Comparison of ENCODE assay signal across 8 cellular contexts in genomic region chr7:32890010-32890552, GRCh38. TPM values are rescaled to one million over a fixed set of nuclear protein-coding genes. Genes with fewer than 3 reads are reported as not detected.
A peak's percentile ranks its signal among the peaks of the same experiment; 100 is the strongest.
DNase-seq lines count a peak whose midpoint lies in the region; ATAC-seq, FAIRE-seq and TF ChIP-seq lines count a peak whose summit lies in the region.

No MANE protein-coding gene starts in this region.

- no peak for FAIRE-seq in RCC 7860 (lab: Jason Lieb, UNC)

- H3K4me1 ChIP-seq in CD4-positive, CD25-positive, alpha-beta regulatory T cell (ENCODE audit: control insufficient read depth, insufficient read depth, low read length, poor library complexity, severe bottlenecking), result peaks cover 60% of the 10 kb centered on the region
- H3K4me1 ChIP-seq in hepatocyte (ENCODE audit: insufficient read depth), result peaks cover 41% of the 10 kb centered on the region

- 0% methylated on average over 7 of the region's 7 CpGs for WGBS in hepatocyte (ENCODE audit: low lambda C conversion rate, missing lambda C conversion rate)

- peaks cover 53% of the 10 kb centered on the region for H3K79me2 ChIP-seq in hepatocyte

- H2AFZ ChIP-seq in hepatocyte, result peak overlapping the region; percentile 5

- H3K4me1 Mint-ChIP-seq in CD4-positive, CD25-positive, alpha-beta regulatory T cell, result peaks cover 46 to 78% (median 61%) of the 10 kb centered on the region in 4 donors
- peaks cover 52% of the 10 kb centered on the region for H3K4me1 Mint-ChIP-seq in activated T-helper 2 cell treated with anti-CD3 and anti-CD28 coated beads, Interferon-gamma antibody, Interleukin-2, Interleukin-4, amounts not matched to agents 10 μg/mL and 5 μg/mL and 100 μg/mL, durations not matched to agents 14 hours and 24 hours and 36 hours (ENCODE audit: low read depth)

- DNase-seq in CD4-positive, CD25-positive, alpha-beta regulatory T cell, result no peak
- DNase-seq in HL-60 (ENCODE audit: low read depth in 1 of 2, low spot score in 1 of 2), result peak in 1 of 2 experiments; percentile 23
- no peak for DNase-seq in activated T-helper 2 cell treated with anti-CD3 and anti-CD28 coated beads, Interferon-gamma antibody, Interleukin-2, Interleukin-4, amounts not matched to agents 10 μg/mL and 5 μg/mL and 100 μg/mL, durations not matched to agents 14 hours and 24 hours and 36 hours (ENCODE audit: low spot score)
- peak; percentile 55 for DNase-seq in hepatocyte (ENCODE audit: low spot score)
- no peak for DNase-seq in stimulated activated CD8-positive, alpha-beta memory T cell treated with anti-CD3 and anti-CD28 coated beads, Interleukin-4, amount 100 ng/mL, for 48 hours
- no peak for DNase-seq in RCC 7860 (ENCODE audit: low spot score)

- no peaks in the 10 kb centered on the region for H3K36me3 ChIP-seq in CD4-positive, CD25-positive, alpha-beta regulatory T cell (ENCODE audit: control insufficient read depth, insufficient read depth, low read length)
- no peaks in the 10 kb centered on the region for H3K36me3 ChIP-seq in hepatocyte (replicated peaks; ENCODE audit: insufficient read depth, low read depth)

- H3K27ac Mint-ChIP-seq in CD4-positive, CD25-positive, alpha-beta regulatory T cell, result peak overlapping the region; percentile 100
- peak overlapping the region; percentile 98 for H3K27ac Mint-ChIP-seq in activated T-helper 2 cell treated with anti-CD3 and anti-CD28 coated beads, Interferon-gamma antibody, Interleukin-2, Interleukin-4, amounts not matched to agents 10 μg/mL and 5 μg/mL and 100 μg/mL, durations not matched to agents 14 hours and 24 hours and 36 hours

- H3K27me3 ChIP-seq in CD4-positive, CD25-positive, alpha-beta regulatory T cell (ENCODE audit: control insufficient read depth, insufficient read depth, low read length), result no peaks in the 10 kb centered on the region
- H3K27me3 ChIP-seq in HL-60 (ENCODE audit: insufficient read depth, poor library complexity, severe bottlenecking), result no peaks in the 10 kb centered on the region
- H3K27me3 ChIP-seq in hepatocyte, result no peaks in the 10 kb centered on the region

- H3K9me3 ChIP-seq in CD4-positive, CD25-positive, alpha-beta regulatory T cell (ENCODE audit: control insufficient read depth in 2 of 2, low read length in 2 of 2), result no peaks in the 10 kb centered on the region
- H3K9me3 ChIP-seq in hepatocyte (ENCODE audit: low read depth), result no peaks in the 10 kb centered on the region

- peaks cover 9% of the 10 kb centered on the region for H3K36me3 Mint-ChIP-seq in CD4-positive, CD25-positive, alpha-beta regulatory T cell
- peaks cover 36% of the 10 kb centered on the region for H3K36me3 Mint-ChIP-seq in activated T-helper 2 cell treated with anti-CD3 and anti-CD28 coated beads, Interferon-gamma antibody, Interleukin-2, Interleukin-4, amounts not matched to agents 10 μg/mL and 5 μg/mL and 100 μg/mL, durations not matched to agents 14 hours and 24 hours and 36 hours (ENCODE audit: low read depth)

- peak overlapping the region; percentile 72 for H3K4me2 ChIP-seq in hepatocyte

- TF ChIP-seq CTCF in HL-60 (IDR thresholded peaks at IDR 0.05; ENCODE audit: insufficient read depth, low read length) (no peak), hepatocyte (IDR thresholded peaks at IDR 0.05; ENCODE audit: poor library complexity) (no peak)

- peaks cover 0 to 4% (median 0%) of the 10 kb centered on the region in 7 donors for H3K9me3 Mint-ChIP-seq in CD4-positive, CD25-positive, alpha-beta regulatory T cell
- no peaks in the 10 kb centered on the region for H3K9me3 Mint-ChIP-seq in activated T-helper 2 cell treated with anti-CD3 and anti-CD28 coated beads, Interferon-gamma antibody, Interleukin-2, Interleukin-4, amounts not matched to agents 10 μg/mL and 5 μg/mL and 100 μg/mL, durations not matched to agents 14 hours and 24 hours and 36 hours

- H3K27me3 Mint-ChIP-seq in CD4-positive, CD25-positive, alpha-beta regulatory T cell, result peaks cover 5% of the 10 kb centered on the region
- no peaks in the 10 kb centered on the region for H3K27me3 Mint-ChIP-seq in activated T-helper 2 cell treated with anti-CD3 and anti-CD28 coated beads, Interferon-gamma antibody, Interleukin-2, Interleukin-4, amounts not matched to agents 10 μg/mL and 5 μg/mL and 100 μg/mL, durations not matched to agents 14 hours and 24 hours and 36 hours (ENCODE audit: low read depth)

- no peaks in the 10 kb centered on the region for H3K9me2 ChIP-seq in hepatocyte (replicated peaks; ENCODE audit: insufficient read depth)

- intact Hi-C loops in activated T-helper 2 cell treated with anti-CD3 and anti-CD28 coated beads, Interferon-gamma antibody, Interleukin-2, Interleukin-4, amounts not matched to agents 10 μg/mL and 5 μg/mL and 100 μg/mL, durations not matched to agents 14 hours and 24 hours and 36 hours (cut with micrococcal nuclease), result no loop called here

- ATAC-seq in CD4-positive, CD25-positive, alpha-beta regulatory T cell (ENCODE audit: low read depth in 2 of 2), result no peak
- ATAC-seq in HG02678 (IDR thresholded peaks at IDR 0.05; ENCODE audit: unreplicated experiment), result no peak

- peak overlapping the region; percentile 99 for H3K27ac ChIP-seq in CD4-positive, CD25-positive, alpha-beta regulatory T cell (ENCODE audit: insufficient read depth, low read length, poor library complexity, severe bottlenecking)
- H3K27ac ChIP-seq in HL-60 (replicated peaks), result peak overlapping the region; percentile 87
- H3K27ac ChIP-seq in hepatocyte, result peak overlapping the region; percentile 97
- H3K27ac ChIP-seq in skin epidermis, result peak overlapping the region in 20 of 21 experiments; percentile 93 to 100 (median 99)

- peaks cover 48% of the 10 kb centered on the region for H4K20me1 ChIP-seq in hepatocyte (ENCODE audit: insufficient read depth, poor library complexity, severe bottlenecking)

- H3K4me3 ChIP-seq in CD4-positive, CD25-positive, alpha-beta regulatory T cell (ENCODE audit: low read depth, low read length), result peak overlapping the region; percentile 100
- H3K4me3 ChIP-seq in HL-60 (replicated peaks; ENCODE audit: insufficient read depth, low read length) (peak overlapping the region; percentile 70), hepatocyte (peak overlapping the region; percentile 51), skin epidermis (peak overlapping the region; percentile 69 to 99 (median 88))

- peak overlapping the region; percentile 95 to 100 (median 98) for H3K4me3 Mint-ChIP-seq in CD4-positive, CD25-positive, alpha-beta regulatory T cell
- peak overlapping the region; percentile 87 for H3K4me3 Mint-ChIP-seq in activated T-helper 2 cell treated with anti-CD3 and anti-CD28 coated beads, Interferon-gamma antibody, Interleukin-2, Interleukin-4, amounts not matched to agents 10 μg/mL and 5 μg/mL and 100 μg/mL, durations not matched to agents 14 hours and 24 hours and 36 hours (ENCODE audit: low read depth)

RNA-seq across cellular contexts. Expression of gene KBTBD2, which starts 1.5 kb away (rescaled TPM):
- total RNA-seq in CD4-positive, CD25-positive, alpha-beta regulatory T cell, result 121 TPM
- polyA plus RNA-seq in CD4-positive, CD25-positive, alpha-beta regulatory T cell, result 10 to 100 TPM; 17.2 to 28.5 (median 21.1) TPM
- 25.7 and 27.8 TPM in 2 replicates for total RNA-seq in activated T-helper 2 cell treated with anti-CD3 and anti-CD28 coated beads, Interferon-gamma antibody, Interleukin-2, Interleukin-4, amounts not matched to agents 10 μg/mL and 5 μg/mL and 100 μg/mL, durations not matched to agents 14 hours and 24 hours and 36 hours
- total RNA-seq in hepatocyte, result 49.7 and 67.8 TPM in 2 replicates
- polyA plus RNA-seq in hepatocyte, result 22.1 and 23.7 TPM in 2 replicates
